In genomic region chr4:64539234-64539849, GRCh38 we compare ENCODE assay signal across 9 cellular contexts.
DNase-seq lines count a peak whose midpoint lies in the region; ATAC-seq and TF ChIP-seq lines count a peak whose summit lies in the region.
"Had no signal": no experiment of that assay in that cellular context is flagged by ENCODE, and none has a peak within 500 bp of the region (broad histone marks: within the 10 kb centered on the region; RNA-seq: fewer than 3 reads in every experiment).

No MANE protein-coding gene starts in this region.

- ATAC-seq in PC-3 (peak; percentile 86), left lung (peak; percentile 89)

- peak; percentile 80 for TF ChIP-seq CTCF in GM10248 (IDR thresholded peaks at IDR 0.05; ENCODE audit: control extremely low read depth, extremely low read depth, low read depth, missing control alignments)
- peak; percentile 86 for TF ChIP-seq CTCF in PC-3 (conservative IDR thresholded peaks at IDR 0.05; ENCODE audit: low read depth, low read length)
- TF ChIP-seq CTCF in chondrocyte (IDR thresholded peaks at IDR 0.05), result peak; percentile 94
- peak; percentile 57 to 73 for TF ChIP-seq CTCF in left lung (IDR thresholded peaks at IDR 0.05)
- peak; percentile 93 for TF ChIP-seq CTCF in type B pancreatic cell (conservative IDR thresholded peaks at IDR 0.05)

- H2AFZ ChIP-seq in Karpas-422 (ENCODE audit: low read length) (no peak overlapping the region), PC-3 (ENCODE audit: low read length) (peak overlapping the region; percentile 4; the same call in 1 of the 2 replicates)

- peak; percentile 49 for DNase-seq in A172 (ENCODE audit: low spot score)
- peak; percentile 32 for DNase-seq in GM10248 (ENCODE audit: extremely low spot score)
- DNase-seq in HCEC 1CT, result peak; percentile 46
- DNase-seq in Karpas-422, result peak; percentile 78
- DNase-seq in PC-3, result peak; percentile 75
- DNase-seq in chondrocyte (ENCODE audit: low spot score), result no peak
- DNase-seq in left lung, result no peak
- DNase-seq in type B pancreatic cell (ENCODE audit: extremely low spot score, unreplicated experiment), result no peak

- no peaks in the 10 kb centered on the region for H3K27me3 ChIP-seq in Karpas-422 (ENCODE audit: low read length)
- no peaks in the 10 kb centered on the region for H3K27me3 ChIP-seq in PC-3 (ENCODE audit: low read length)
- H3K27me3 ChIP-seq in left lung, result no peaks in the 10 kb centered on the region
- H3K27me3 ChIP-seq: neutrophil had no signal

- POLR2A ChIA-PET in GM10248 (lab: Yijun Ruan, JAX), result no interaction called here
- POLR2A ChIA-PET in PC-3 (lab: Charles Lee; ENCODE audit: unreplicated experiment), result no interaction called here

- H3K27ac ChIP-seq in Karpas-422 (ENCODE audit: low read length) (no peak overlapping the region), PC-3 (ENCODE audit: low read length) (no peak overlapping the region), left lung (no peak overlapping the region)
- H3K27ac ChIP-seq: neutrophil had no signal

- H3F3A ChIP-seq in PC-3 (ENCODE audit: low read length, unreplicated experiment), result no peaks in the 10 kb centered on the region

- no peaks in the 10 kb centered on the region for H3K79me2 ChIP-seq in Karpas-422 (ENCODE audit: low read length)
- H3K79me2 ChIP-seq in PC-3 (ENCODE audit: low read length), result no peaks in the 10 kb centered on the region

- H3K36me3 ChIP-seq in Karpas-422 (ENCODE audit: insufficient read depth, low read length) (no peaks in the 10 kb centered on the region), PC-3 (ENCODE audit: low read depth, low read length) (no peaks in the 10 kb centered on the region), left lung (no peaks in the 10 kb centered on the region)
- H3K36me3 ChIP-seq: neutrophil had no signal

- peaks cover 39% of the 10 kb centered on the region for H3K27me3 Mint-ChIP-seq in chondrocyte (ENCODE audit: low read depth)
- H3K27me3 Mint-ChIP-seq in type B pancreatic cell, result no peaks in the 10 kb centered on the region

- H3K9ac ChIP-seq in Karpas-422 (ENCODE audit: low read length) (no peak overlapping the region), PC-3 (ENCODE audit: low read length) (no peak overlapping the region)

- H3K4me2 ChIP-seq in Karpas-422 (ENCODE audit: low read depth, low read length, poor library complexity, severe bottlenecking), result no peak overlapping the region
- H3K4me2 ChIP-seq in PC-3 (ENCODE audit: low read length), result no peak overlapping the region

- H3K4me1 ChIP-seq in Karpas-422 (ENCODE audit: low read length) (no peaks in the 10 kb centered on the region), PC-3 (ENCODE audit: insufficient read depth, low read length) (no peaks in the 10 kb centered on the region), left lung (no peaks in the 10 kb centered on the region)

- H4K20me1 ChIP-seq in Karpas-422 (ENCODE audit: insufficient read depth, low read depth, low read length) (no peaks in the 10 kb centered on the region), PC-3 (ENCODE audit: low read length) (no peaks in the 10 kb centered on the region)

- H3K4me1 Mint-ChIP-seq in chondrocyte (ENCODE audit: low read depth), result no peaks in the 10 kb centered on the region
- no peaks in the 10 kb centered on the region for H3K4me1 Mint-ChIP-seq in type B pancreatic cell (ENCODE audit: unreplicated experiment)

- intact Hi-C loops in PC-3 (cut with micrococcal nuclease) (loop anchor here (1.0 to 10.0 kb wide), 7 partner anchors 225 to 1243 kb away; no protein-coding TSS in a partner anchor), left lung (cut with DNase I) (no loop called here)

- H3K9me3 Mint-ChIP-seq in chondrocyte (ENCODE audit: low read depth), result no peaks in the 10 kb centered on the region
- H3K9me3 Mint-ChIP-seq in type B pancreatic cell, result no peaks in the 10 kb centered on the region

- CTCF ChIA-PET in GM10248 (lab: Yijun Ruan, JAX), result interaction anchor here (0.7 to 2.0 kb wide), 17 partner anchors 8 to 385 kb away, joined by 3 to 18 read pairs (median 4); no protein-coding TSS in a partner anchor
- CTCF ChIA-PET in PC-3 (lab: Charles Lee), result interaction anchor here (0.5 to 1.2 kb wide), 7 partner anchors 8 to 752 kb away, joined by 3 to 24 read pairs (median 3); no protein-coding TSS in a partner anchor

- H3K4me3 Mint-ChIP-seq in chondrocyte (ENCODE audit: unreplicated experiment) (no peak overlapping the region), type B pancreatic cell (no peak overlapping the region)

- H3K9me3 ChIP-seq in Karpas-422 (ENCODE audit: low read length), result 0 out of 2 replicates have a peak, but pooled peaks cover 2% of the 10 kb centered on the region
- H3K9me3 ChIP-seq in PC-3 (ENCODE audit: low read length), result no peaks in the 10 kb centered on the region
- H3K9me3 ChIP-seq in left lung, result no peaks in the 10 kb centered on the region
- H3K9me3 ChIP-seq: neutrophil had no signal

- H3K9me2 ChIP-seq in Karpas-422 (replicated peaks; ENCODE audit: insufficient read depth, low read length) (no peaks in the 10 kb centered on the region), PC-3 (replicated peaks; ENCODE audit: low read length) (no peaks in the 10 kb centered on the region)

- H3K36me3 Mint-ChIP-seq in chondrocyte (ENCODE audit: low read depth), result no peaks in the 10 kb centered on the region
- H3K36me3 Mint-ChIP-seq in type B pancreatic cell, result no peaks in the 10 kb centered on the region

- no TSS peak for BruUV-seq in PC-3 (replicated peaks; lab: Mats Ljungman, UMichigan)

- H3K4me3 ChIP-seq in Karpas-422 (ENCODE audit: low read length) (no peak overlapping the region), PC-3 (ENCODE audit: low read length) (no peak overlapping the region), left lung (no peak overlapping the region)

- H3K27ac Mint-ChIP-seq in chondrocyte (ENCODE audit: unreplicated experiment), result no peak overlapping the region
- no peak overlapping the region for H3K27ac Mint-ChIP-seq in type B pancreatic cell

Comparison
In these comparisons a context has a peak if more than half of its experiments do, and no peak if none do; other contexts are left out.
1. DNase-seq: peak in A172 (single experiment), GM10248 (single experiment), HCEC 1CT (single experiment), Karpas-422 (single experiment) and PC-3 (single experiment); none in chondrocyte (single experiment), left lung (0 of 2) and type B pancreatic cell (single experiment).
2. Peak in every context shown above with its lines, with median percentiles within 50 percentile points of each other: CTCF ChIP-seq.